ENCODE assay signal across 8 cellular contexts in the genomic region with DNA sequence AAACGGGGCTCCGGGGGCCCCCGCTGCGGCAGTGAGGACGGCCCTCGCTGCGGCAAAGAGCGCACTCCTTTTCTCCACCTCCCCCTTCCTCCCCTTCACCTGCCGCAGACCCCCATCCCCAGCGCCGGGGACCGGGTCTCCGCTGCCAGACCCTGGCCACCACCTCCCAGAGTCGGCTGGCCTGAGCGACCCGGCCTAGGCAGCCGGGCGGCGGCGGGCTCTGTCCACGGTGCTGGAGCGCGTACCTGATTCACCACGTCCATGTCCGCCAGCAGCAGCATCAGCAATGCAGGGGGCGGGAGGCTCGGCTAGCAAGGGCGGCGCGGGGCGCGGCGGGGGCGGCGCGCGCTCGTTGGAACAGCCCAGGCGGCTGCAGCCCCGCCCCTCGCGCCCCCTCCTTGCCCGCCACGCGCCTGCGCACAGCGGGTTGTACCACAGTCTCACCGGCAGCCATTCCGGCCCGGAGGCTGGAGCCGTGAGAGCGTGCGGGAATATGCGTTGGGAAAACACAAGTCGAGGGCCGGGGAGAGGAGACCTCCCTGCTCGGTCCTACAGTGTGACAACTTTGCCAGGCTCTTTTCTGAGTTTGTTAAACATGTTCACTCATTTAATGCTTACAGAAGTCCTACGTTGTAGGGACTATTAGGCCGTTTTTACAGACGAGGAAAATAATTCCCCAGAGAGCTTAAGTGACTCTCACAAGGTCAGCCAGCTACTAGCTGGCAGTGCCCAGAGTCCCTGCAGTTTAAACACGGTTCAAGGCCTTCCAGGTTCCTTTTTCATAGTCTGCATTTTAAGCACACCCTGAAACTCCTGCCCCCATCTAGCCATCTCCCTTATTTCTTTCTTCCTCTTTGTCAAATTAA. TPM values are rescaled to one million over a fixed set of nuclear protein-coding genes. Genes with fewer than 3 reads are reported as not detected.
DNase-seq lines count a peak whose midpoint lies in the region; ATAC-seq, FAIRE-seq and TF ChIP-seq lines count a peak whose summit lies in the region.

SYP (minus strand) TSS at position 288 of the 866 bp plus-strand sequence; CDS start at position 281, 7 bp downstream.

- H3K9me3 ChIP-seq in right atrium auricular region = no peaks in the 10 kb centered on the region

- H3K36me3 ChIP-seq in right atrium auricular region = no peaks in the 10 kb centered on the region

- peak within 1 kb of the TSS; percentile 24 to 42 for H3K4me3 ChIP-seq in right atrium auricular region

- DNase-seq in GM12891 (ENCODE audit: insufficient read length, low spot score) (peak; percentile 82), NCI-H1092 treated with DMSO at 0.1 percent for 48 hours (lab: John Stamatoyannopoulos, UW) (peak; percentile 87), T-helper 1 cell (peak; percentile 77 to 86 (median 82)), amniotic stem cell (lab: John Stamatoyannopoulos, UW) (peak; percentile 38), right atrium auricular region (ENCODE audit: low spot score) (peak; percentile 88), putamen (ENCODE audit: low spot score) (peak; percentile 80), urothelium cell line (ENCODE audit: low spot score) (peak; percentile 91)

- peak within 1 kb of the TSS; percentile 65 to 74 for H3K27ac ChIP-seq in right atrium auricular region

- FAIRE-seq in GM12891 (lab: Jason Lieb, UNC) (peak; percentile 100), urothelium cell line (lab: Jason Lieb, UNC) (peak; percentile 78)

- peak; percentile 96 for ATAC-seq in HG02623 (IDR thresholded peaks at IDR 0.05; ENCODE audit: unreplicated experiment)

- H3K27me3 ChIP-seq in right atrium auricular region = no peaks in the 10 kb centered on the region

- peak; percentile 77 for TF ChIP-seq POLR2A in GM12891 (IDR thresholded peaks at IDR 0.05; ENCODE audit: low read depth, low read length)

- no peaks in the 10 kb centered on the region for H3K4me1 ChIP-seq in right atrium auricular region

- TF ChIP-seq CTCF in right atrium auricular region (IDR thresholded peaks at IDR 0.05) = peak in 1 of 2 donors; percentile 35

TF ChIP-seq in GM12891, 5 proteins besides CTCF, POLR2A, EP300 and RAD21:
- TF ChIP-seq SPI1 (IDR thresholded peaks at IDR 0.05; ENCODE audit: low read depth, low read length) = no peak
- TF ChIP-seq PAX5 (IDR thresholded peaks at IDR 0.05; ENCODE audit: insufficient read depth, low read length, severe bottlenecking) = peak; percentile 18
- TF ChIP-seq POU2F2 (IDR thresholded peaks at IDR 0.05; ENCODE audit: low read depth, low read length) = 0 out of 2 replicates have a peak, but pooled peaks have one; percentile 10
- TF ChIP-seq POLR2AphosphoS5 (IDR thresholded peaks at IDR 0.05; ENCODE audit: low read depth, low read length) = peak; percentile 79
- TF ChIP-seq TAF1 (IDR thresholded peaks at IDR 0.05; ENCODE audit: low read depth, low read length) = 0 out of 2 replicates have a peak, but pooled peaks have one; percentile 58
TF ChIP-seq in GM12891: peak in this region for 4.

RNA-seq across cellular contexts. Expression of gene SYP, which starts in this region (rescaled TPM):
- 0.71 TPM for polyA plus RNA-seq in GM12891 (2012; ENCODE audit: low read depth, missing spikeins)
- total RNA-seq in right atrium auricular region = 1 to 10 TPM; 2.8 to 3.5 TPM

Comparison
In these comparisons a context has a peak if more than half of its experiments do, and no peak if none do; other contexts are left out.
1. Peak in every context shown above with its lines: DNase-seq, ATAC-seq, H3K4me3 ChIP-seq and H3K27ac ChIP-seq.
2. DNase-seq: peak in every context shown above with its lines; median percentile 91 in urothelium cell line; 88 in right atrium auricular region; 87 in NCI-H1092 treated with DMSO at 0.1 percent for 48 hours; 82 in GM12891; 82 in T-helper 1 cell; 80 in putamen; 38 in amniotic stem cell.